ENCODE assay signal across 1 cellular context in genomic region chr11:112073941-112074811, GRCh38.
TF ChIP-seq lines count a peak whose summit lies in the region.

Gene NKAPD1, plus strand, starts transcription at chr11:112074299. Its CDS starts 1,276 bp downstream, at chr11:112075575.
Gene PIH1D2, minus strand, starts transcription at chr11:112074017. Its CDS starts 843 bp downstream, at chr11:112073174.

TF ChIP-seq in GM12878, 131 proteins besides CTCF, POLR2A, EP300 and RAD21 (continued from another document and continues in another):
- TF ChIP-seq ELK1 (IDR thresholded peaks at IDR 0.05; ENCODE audit: low read depth, low read length) (peak; percentile 58; the same call in 1 of the 2 replicates), STAT1 (conservative IDR thresholded peaks at IDR 0.05) (peak; percentile 99), E4F1 (IDR thresholded peaks at IDR 0.05; ENCODE audit: borderline replicate concordance, partially characterized antibody) (peak; percentile 89), RELA (IDR thresholded peaks at IDR 0.05; ENCODE audit: borderline replicate concordance, partially characterized antibody) (peak; percentile 82), RBBP5 (conservative IDR thresholded peaks at IDR 0.05) (no peak), EZH2 (IDR thresholded peaks at IDR 0.05; ENCODE audit: borderline replicate concordance, control insufficient read depth, low read depth, low read length) (no peak), SMARCA5 (IDR thresholded peaks at IDR 0.05) (no peak), PAX5 (IDR thresholded peaks at IDR 0.05; ENCODE audit: borderline replicate concordance, low read depth, low read length) (no peak), MLLT1 (IDR thresholded peaks at IDR 0.05) (peak; percentile 88), CBX5 (IDR thresholded peaks at IDR 0.05; ENCODE audit: low read depth) (0 out of 2 replicates have a peak, but pooled peaks have one; percentile 68), HDAC2 (IDR thresholded peaks at IDR 0.05) (peak; percentile 91; the same call in 1 of the 2 replicates), ZZZ3 (IDR thresholded peaks at IDR 0.05; ENCODE audit: control insufficient read depth, insufficient read length, low read depth) (peak; percentile 88), GABPA (IDR thresholded peaks at IDR 0.05; ENCODE audit: low read depth) (peak; percentile 99), IRF3 (IDR thresholded peaks at IDR 0.05) (peak; percentile 60; the same call in 1 of the 2 replicates), HCFC1 (IDR thresholded peaks at IDR 0.05; ENCODE audit: low read length) (peak; percentile 74), MAX (IDR thresholded peaks at IDR 0.05; ENCODE audit: low read depth, low read length) (peak; percentile 73), GATAD2B (conservative IDR thresholded peaks at IDR 0.05; ENCODE audit: low read depth) (peak; percentile 58; the same call in 1 of the 2 replicates), PAX8 (IDR thresholded peaks at IDR 0.05) (0 out of 2 replicates have a peak, but pooled peaks have one; percentile 67), FOXK2 (IDR thresholded peaks at IDR 0.05) (peak; percentile 73), NR2C1 (IDR thresholded peaks at IDR 0.05) (peak; percentile 80), RB1 (IDR thresholded peaks at IDR 0.05; ENCODE audit: borderline replicate concordance) (peak; percentile 98), ASH2L (IDR thresholded peaks at IDR 0.05; ENCODE audit: borderline replicate concordance, low read depth) (no peak), RELB (IDR thresholded peaks at IDR 0.05; ENCODE audit: low read depth) (peak; percentile 99), PML (IDR thresholded peaks at IDR 0.05; ENCODE audit: low read length) (peak; percentile 67), PKNOX1 (IDR thresholded peaks at IDR 0.05) (peak; percentile 84), RFX5 (IDR thresholded peaks at IDR 0.05; ENCODE audit: low read depth, low read length) (no peak), USF2 (IDR thresholded peaks at IDR 0.05; ENCODE audit: borderline replicate concordance, low read depth, low read length) (no peak), BCL3 (IDR thresholded peaks at IDR 0.05; ENCODE audit: borderline replicate concordance, insufficient read depth, low read depth, low read length, poor library complexity, severe bottlenecking) (no peak), MTA3 (IDR thresholded peaks at IDR 0.05; ENCODE audit: borderline replicate concordance, low read length) (no peak), CEBPZ (IDR thresholded peaks at IDR 0.05; ENCODE audit: low read depth, low read length) (no peak), KLF5 (IDR thresholded peaks at IDR 0.05; ENCODE audit: partially characterized antibody) (peak; percentile 91), IKZF1 (conservative IDR thresholded peaks at IDR 0.05) (peak; percentile 91), TAF1 (IDR thresholded peaks at IDR 0.05; ENCODE audit: borderline replicate concordance, low read depth, low read length) (peak; percentile 75), CHD1 (IDR thresholded peaks at IDR 0.05; ENCODE audit: low read depth, low read length) (no peak), HSF1 (IDR thresholded peaks at IDR 0.05; ENCODE audit: low read depth, low read length) (0 out of 2 replicates have a peak, but pooled peaks have one; percentile 45), YY1 (IDR thresholded peaks at IDR 0.05; ENCODE audit: low read depth, low read length) (peak; percentile 67; the same call in 1 of the 2 replicates), TBL1XR1 (IDR thresholded peaks at IDR 0.05; ENCODE audit: low read depth, low read length) (no peak), POLR2AphosphoS5 (IDR thresholded peaks at IDR 0.05; ENCODE audit: low read length) (peak; percentile 67; the same call in 1 of the 2 replicates), SKIL (IDR thresholded peaks at IDR 0.05; ENCODE audit: low read depth, poor library complexity, severe bottlenecking) (peak; percentile 90), CREM (IDR thresholded peaks at IDR 0.05; ENCODE audit: low read depth) (peak; percentile 52)
